ENCODE assay signal across 25 cellular contexts in genomic region chr15:39459538-39459937, GRCh38.
DNase-seq lines count a peak whose midpoint lies in the region; ATAC-seq, FAIRE-seq and TF ChIP-seq lines count a peak whose summit lies in the region.
"Had no signal": no experiment of that assay in that cellular context is flagged by ENCODE, and none has a peak within 500 bp of the region (broad histone marks: within the 10 kb centered on the region; RNA-seq: fewer than 3 reads in every experiment).

No MANE protein-coding gene starts in this region.

- no peaks in the 10 kb centered on the region for H3K79me2 ChIP-seq in K562 (ENCODE audit: control insufficient read depth, insufficient read depth, low read length)
- H3K79me2 ChIP-seq in mammary epithelial cell (ENCODE audit: insufficient read depth, low read length): no peaks in the 10 kb centered on the region

- no peak for ATAC-seq in K562
- ATAC-seq in CD4-positive, alpha-beta T cell (ENCODE audit: poor library complexity): no peak
- ATAC-seq: A549 had no signal

- no peaks in the 10 kb centered on the region for H3K36me3 ChIP-seq in K562 (ENCODE audit: control insufficient read depth, insufficient read depth, low read length)
- H3K36me3 ChIP-seq in mammary epithelial cell (ENCODE audit: insufficient read depth, low read length): no peaks in the 10 kb centered on the region
- H3K36me3 ChIP-seq: BE2C had no signal

- CTCF ChIA-PET in K562 (lab: Yijun Ruan, JAX; ENCODE audit: low intra/inter-chr PET ratio) (no interaction called here), mammary epithelial cell (lab: Charles Lee; ENCODE audit: low non-redundant PET) (no interaction called here)
- CTCF ChIA-PET in CD4-positive, alpha-beta T cell (lab: Charles Lee): no interaction called here

- dilution Hi-C loops in mammary epithelial cell (cut with HindIII; ENCODE audit: low sequenced_read_pairs): no loop called here

- no peaks in the 10 kb centered on the region for H3K9me1 ChIP-seq in K562 (ENCODE audit: control insufficient read depth, insufficient read depth, low read length)

- no peaks in the 10 kb centered on the region for H3K27me3 Mint-ChIP-seq in CD4-positive, alpha-beta T cell

- H3K4me2 ChIP-seq in K562 (ENCODE audit: insufficient read depth, low read length) (no peak overlapping the region), mammary epithelial cell (ENCODE audit: insufficient read depth, low read depth, low read length) (no peak overlapping the region)
- H3K4me2 ChIP-seq: A549, PC-9, SK-N-SH had no signal

- BruUV-seq in K562 (replicated peaks; lab: Mats Ljungman, UMichigan) (no TSS peak), mammary epithelial cell (replicated peaks; lab: Mats Ljungman, UMichigan) (no TSS peak)

- no peak for TF ChIP-seq POLR2A in K562 (conservative IDR thresholded peaks at IDR 0.05)

- no peaks in the 10 kb centered on the region for H3K4me1 Mint-ChIP-seq in CD4-positive, alpha-beta T cell (ENCODE audit: low read depth)
- H3K4me1 Mint-ChIP-seq: CD4-positive, CD25-positive, alpha-beta regulatory T cell had no signal

- H3K36me3 Mint-ChIP-seq in CD4-positive, alpha-beta T cell (ENCODE audit: low read depth): no peaks in the 10 kb centered on the region
- H3K36me3 Mint-ChIP-seq: CD4-positive, CD25-positive, alpha-beta regulatory T cell had no signal

- TF ChIP-seq EP300 in K562 (IDR thresholded peaks at IDR 0.05; ENCODE audit: low read length): no peak

- TF ChIP-seq CTCF in K562 (IDR thresholded peaks at IDR 0.05 in 2 of 3, conservative IDR thresholded peaks at IDR 0.05 in 1 of 3; ENCODE audit: insufficient read depth in 2 of 3, low read depth in 1 of 3, low read length in 3 of 3) (no peak), fibroblast of villous mesenchyme (IDR thresholded peaks at IDR 0.05; ENCODE audit: insufficient read depth, low read depth, low read length) (no peak), mammary epithelial cell (conservative IDR thresholded peaks at IDR 0.05 in 1 of 2, IDR thresholded peaks at IDR 0.05 in 1 of 2; ENCODE audit: extremely low read depth in 1 of 2, insufficient read depth in 1 of 2, low read depth in 1 of 2, low read length in 2 of 2) (no peak)
- no peak for TF ChIP-seq CTCF in CD4-positive, alpha-beta T cell (IDR thresholded peaks at IDR 0.05)

- no peaks in the 10 kb centered on the region for H4K20me1 ChIP-seq in K562 (replicated peaks; ENCODE audit: control insufficient read depth, insufficient read depth, low read length)
- no peaks in the 10 kb centered on the region for H4K20me1 ChIP-seq in mammary epithelial cell (ENCODE audit: insufficient read depth, low read length)

- H3K9ac ChIP-seq in K562 (ENCODE audit: insufficient read depth in 1 of 2, low read depth in 2 of 2, low read length in 2 of 2): no peak overlapping the region
- H3K9ac ChIP-seq in mammary epithelial cell (ENCODE audit: insufficient read depth, low read length): no peak overlapping the region
- H3K9ac ChIP-seq: SK-N-SH had no signal

- TF ChIP-seq RAD21 in K562 (CRISPR knock-in tag; conservative IDR thresholded peaks at IDR 0.05 in 1 of 2, IDR thresholded peaks at IDR 0.05 in 1 of 2): no peak

- H2AFZ ChIP-seq in K562 (ENCODE audit: low read depth, low read length) (no peak overlapping the region), mammary epithelial cell (ENCODE audit: low read depth, low read length) (no peak overlapping the region)
- H2AFZ ChIP-seq: PC-9 had no signal

- WGBS in K562 (ENCODE audit: insufficient coverage, low coverage, missing lambda C conversion rate): 18% methylated on average over 1 of the region's 1 CpG
- 100% methylated on average over 1 of the region's 1 CpG for WGBS in mammary epithelial cell (ENCODE audit: low coverage, missing lambda C conversion rate)

- H3K9me3 Mint-ChIP-seq in CD4-positive, alpha-beta T cell: no peaks in the 10 kb centered on the region

- no peak for FAIRE-seq in K562 (lab: Jason Lieb, UNC)
- FAIRE-seq: A549, GM19239 had no signal

- H3K4me3 ChIP-seq in K562 (no peak overlapping the region), fibroblast of villous mesenchyme (ENCODE audit: low read depth, low read length) (no peak overlapping the region), mammary epithelial cell (replicated peaks in 1 of 3; ENCODE audit: insufficient read depth in 1 of 3, low read depth in 2 of 3, low read length in 3 of 3) (no peak overlapping the region)
- H3K4me3 ChIP-seq: A549, PC-9 had no signal

- H3K27me3 ChIP-seq in K562 (ENCODE audit: control insufficient read depth in 2 of 2, insufficient read depth in 2 of 2, low read length in 2 of 2): no peaks in the 10 kb centered on the region
- no peaks in the 10 kb centered on the region for H3K27me3 ChIP-seq in mammary epithelial cell (ENCODE audit: insufficient read depth, low read length)
- H3K27me3 ChIP-seq in CD4-positive, alpha-beta T cell (ENCODE audit: control insufficient read depth, insufficient read depth, low read length): no peaks in the 10 kb centered on the region
- H3K27me3 ChIP-seq: BE2C had no signal

- no peak overlapping the region for H3K27ac Mint-ChIP-seq in CD4-positive, alpha-beta T cell
- H3K27ac Mint-ChIP-seq: CD4-positive, CD25-positive, alpha-beta regulatory T cell had no signal

- peak; percentile 25 for DNase-seq in EH (ENCODE audit: low read depth)
- peak; percentile 48 for DNase-seq in M059J (ENCODE audit: low read depth)
- no peak for DNase-seq in K562 (ENCODE audit: extremely low read depth in 1 of 4, low spot score in 3 of 4)
- peak; percentile 60 for DNase-seq in fibroblast of villous mesenchyme (ENCODE audit: low read depth)
- no peak for DNase-seq in mammary epithelial cell
- no peak for DNase-seq in activated CD8-positive, alpha-beta memory T cell treated with anti-CD3 and anti-CD28 coated beads, Interleukin-2, amount 50 U/mL, for 48 hours
- no peak for DNase-seq in CD4-positive, alpha-beta T cell
- no peak for DNase-seq in COLO829 (ENCODE audit: low spot score)
- DNase-seq: BE2C; Caco-2; CD4-positive, CD25-positive, alpha-beta regulatory T cell; DMS153; EL; GF-D8; NCI-H1092; NCI-H1436 treated with DMSO at 0.1 percent for 48 hours; NCI-H1930; NCI-H345; NCI-H526; PC-9; SIG-M5; SK-N-SH had no signal

- H3K9me3 ChIP-seq in K562 (replicated peaks; ENCODE audit: control insufficient read depth, insufficient read depth, low read depth, low read length): no peaks in the 10 kb centered on the region
- H3K9me3 ChIP-seq in mammary epithelial cell (replicated peaks; ENCODE audit: insufficient read depth, low read length): no peaks in the 10 kb centered on the region
- no peaks in the 10 kb centered on the region for H3K9me3 ChIP-seq in CD4-positive, alpha-beta T cell (ENCODE audit: control insufficient read depth, low read length)
- H3K9me3 ChIP-seq: A549, BE2C, Caco-2, SK-N-SH had no signal

- H3K4me1 ChIP-seq in K562 (replicated peaks in 1 of 2; ENCODE audit: control insufficient read depth in 2 of 2, insufficient read depth in 2 of 2, low read length in 2 of 2): peaks cover 0 to 15% of the 10 kb centered on the region in 2 experiments; a peak in 3 of 5 replicates
- H3K4me1 ChIP-seq in mammary epithelial cell (ENCODE audit: insufficient read depth, low read length): peaks cover 6% of the 10 kb centered on the region
- H3K4me1 ChIP-seq: BE2C had no signal

- in situ Hi-C loops in K562 (cut with MboI) (no loop called here), mammary epithelial cell (cut with MboI; ENCODE audit: low sequenced_read_pairs in 2 of 2) (no loop called here)

- H3K4me3 Mint-ChIP-seq in CD4-positive, alpha-beta T cell: no peak overlapping the region
- H3K4me3 Mint-ChIP-seq: CD4-positive, CD25-positive, alpha-beta regulatory T cell had no signal

- POLR2A ChIA-PET in K562 (lab: Yijun Ruan, JAX): no interaction called here
- POLR2A ChIA-PET in CD4-positive, alpha-beta T cell (lab: Charles Lee): no interaction called here

- intact Hi-C loops in K562 (cut with micrococcal nuclease) (loop anchor here (10.0 kb wide), 2 partner anchors 55 to 105 kb away; no protein-coding TSS in a partner anchor), mammary epithelial cell (cut with micrococcal nuclease) (loop anchor here (10.0 kb wide), 1 partner anchor 85 kb away; no protein-coding TSS in a partner anchor)
- intact Hi-C loops in CD4-positive, alpha-beta T cell (cut with DNase I, micrococcal nuclease): no loop called here

- H3K27ac ChIP-seq in K562 (ENCODE audit: extremely low read depth, low read depth, low read length) (no peak overlapping the region), mammary epithelial cell (ENCODE audit: insufficient read depth, low read depth, low read length) (no peak overlapping the region)
- H3K27ac ChIP-seq in CD4-positive, alpha-beta T cell (ENCODE audit: low read depth, low read length): no peak overlapping the region
- H3K27ac ChIP-seq: A549, PC-9, RWPE1 had no signal

TF ChIP-seq in K562, 482 proteins besides CTCF, POLR2A, EP300 and RAD21:
- no peak for TF ChIP-seq ZNF143 (CRISPR knock-in tag; IDR thresholded peaks at IDR 0.05)
- peak; percentile 57 for TF ChIP-seq ATF3 (IDR thresholded peaks at IDR 0.05)
- TF ChIP-seq ATF3 (CRISPR knock-in tag; conservative IDR thresholded peaks at IDR 0.05): no peak
- TF ChIP-seq CEBPG (CRISPR knock-in tag; IDR thresholded peaks at IDR 0.05): no peak
- peak; percentile 62 to 69; a peak in 3 of 4 replicates for TF ChIP-seq CEBPG (tag; conservative IDR thresholded peaks at IDR 0.05 in 1 of 2, IDR thresholded peaks at IDR 0.05 in 1 of 2)
- no peak for TF ChIP-seq ZC3H8 (IDR thresholded peaks at IDR 0.05)
- TF ChIP-seq E2F5 (CRISPR knock-in tag; IDR thresholded peaks at IDR 0.05): no peak

Comparison
In these comparisons a context has a peak if more than half of its experiments do, and no peak if none do; other contexts are left out.
1. DNase-seq: peak in EH (single experiment), M059J (single experiment) and fibroblast of villous mesenchyme (single experiment); none in K562 (0 of 4), mammary epithelial cell (single experiment), activated CD8-positive, alpha-beta memory T cell treated with anti-CD3 and anti-CD28 coated beads, Interleukin-2, amount 50 U/mL, for 48 hours (single experiment), CD4-positive, alpha-beta T cell (0 of 10) and COLO829 (single experiment).
2. intact Hi-C loops: an anchor here in K562 (10.0 kb wide) and mammary epithelial cell (10.0 kb wide); none called in CD4-positive, alpha-beta T cell.